In the genomic region with DNA sequence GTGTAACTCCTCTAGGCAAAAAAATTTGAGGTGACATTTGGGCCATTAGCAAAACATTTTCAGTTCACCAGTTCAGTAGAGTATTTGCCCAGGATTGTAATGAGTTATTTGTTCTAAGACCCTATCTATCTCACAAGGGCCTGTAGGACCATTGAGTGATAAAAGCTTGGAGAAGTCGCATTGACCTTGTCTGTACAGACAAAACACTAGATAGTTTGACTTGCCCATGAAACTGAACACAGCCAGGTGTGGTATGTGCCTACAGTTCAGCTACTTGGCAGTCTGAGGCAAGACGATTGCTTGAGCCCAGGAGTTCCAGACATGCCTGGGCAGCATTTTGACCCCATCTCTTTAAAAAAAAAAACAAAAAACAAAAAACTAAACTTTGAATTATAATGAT, we compare ENCODE assay signal across 22 cellular contexts. TPM values are rescaled to one million over a fixed set of nuclear protein-coding genes. Genes with fewer than 3 reads are reported as not detected.
DNase-seq lines count a peak whose midpoint lies in the region; ATAC-seq, FAIRE-seq and TF ChIP-seq lines count a peak whose summit lies in the region.
"Had no signal": no experiment of that assay in that cellular context is flagged by ENCODE, and none has a peak within 500 bp of the region (broad histone marks: within the 10 kb centered on the region; RNA-seq: fewer than 3 reads in every experiment).

No MANE protein-coding gene starts in this region.

- H3K27me3 Mint-ChIP-seq in activated T-cell treated with anti-CD3 and anti-CD28 coated beads, Interleukin-2, amount 50 U/mL, for 24 hours, result no peaks in the 10 kb centered on the region
- no peaks in the 10 kb centered on the region for H3K27me3 Mint-ChIP-seq in WTC11 (ENCODE audit: low read depth)
- no peaks in the 10 kb centered on the region for H3K27me3 Mint-ChIP-seq in naive thymus-derived CD4-positive, alpha-beta T cell
- H3K27me3 Mint-ChIP-seq: IgD-negative memory B cell had no signal

- H3K4me1 Mint-ChIP-seq in activated T-cell treated with anti-CD3 and anti-CD28 coated beads, Interleukin-2, amount 50 U/mL, for 24 hours (ENCODE audit: low read depth), result peaks cover 24% of the 10 kb centered on the region
- H3K4me1 Mint-ChIP-seq in WTC11, result no peaks in the 10 kb centered on the region
- H3K4me1 Mint-ChIP-seq in naive thymus-derived CD4-positive, alpha-beta T cell, result peaks cover 8 to 23% (median 16%) of the 10 kb centered on the region in 7 donors

- peaks cover 33 to 35% of the 10 kb centered on the region in 2 donors for H3K4me1 ChIP-seq in naive thymus-derived CD4-positive, alpha-beta T cell (ENCODE audit: control insufficient read depth in 2 of 2, insufficient read depth in 2 of 2, low read length in 2 of 2)

- no peak overlapping the region for H3K4me3 Mint-ChIP-seq in activated T-cell treated with anti-CD3 and anti-CD28 coated beads, Interleukin-2, amount 50 U/mL, for 24 hours
- no peak overlapping the region for H3K4me3 Mint-ChIP-seq in WTC11
- H3K4me3 Mint-ChIP-seq in naive thymus-derived CD4-positive, alpha-beta T cell, result no peak overlapping the region
- H3K4me3 Mint-ChIP-seq: endodermal cell; T-helper 2 cell treated with Interferon-gamma antibody and Interleukin-4, amounts not matched to agents 5 μg/mL and 100 μg/mL, for 36 hours had no signal

- DNase-seq in activated T-cell treated with anti-CD3 and anti-CD28 coated beads, Interleukin-2, amount 50 U/mL, for 24 hours, result no peak
- DNase-seq in activated T-cell treated with anti-CD3 and anti-CD28 coated beads, Interleukin-2, amount 50 U/mL, for 1 hour, result no peak
- DNase-seq in GM12891 (ENCODE audit: insufficient read length, low spot score) (no peak), WTC11 (ENCODE audit: low spot score) (no peak), NCI-H1930 (lab: John Stamatoyannopoulos, UW) (no peak), medulla oblongata (ENCODE audit: extremely low spot score) (no peak)
- DNase-seq in naive thymus-derived CD4-positive, alpha-beta T cell, result no peak
- DNase-seq: 8988T; activated CD4-positive, alpha-beta T cell treated with anti-CD3 and anti-CD28 coated beads, Interleukin-2, amount 50 U/mL, for 48 hours; Caco-2; endodermal cell; head of caudate nucleus; NCI-H146; NCI-H2171 treated with DMSO at 0.1 percent for 48 hours; NCI-H526 treated with DMSO at 0.1 percent for 48 hours; stimulated activated CD8-positive, alpha-beta memory T cell treated with anti-CD3 and anti-CD28 coated beads, Interleukin-4, amount 100 ng/mL, for 48 hours; upper lobe of right lung; WERI-Rb-1 had no signal

- intact Hi-C loops in naive thymus-derived CD4-positive, alpha-beta T cell (cut with micrococcal nuclease), result no loop called here

- CTCF ChIA-PET in WTC11 (lab: Charles Lee), result no interaction called here
- CTCF ChIA-PET in naive thymus-derived CD4-positive, alpha-beta T cell (lab: Charles Lee), result interaction anchor here (3.0 kb wide), 1 partner anchor 10 kb away, joined by 12 read pairs; no protein-coding TSS in a partner anchor

- TF ChIP-seq CTCF in WTC11 (IDR thresholded peaks at IDR 0.05), result no peak

- no peaks in the 10 kb centered on the region for H3K9me3 Mint-ChIP-seq in activated T-cell treated with anti-CD3 and anti-CD28 coated beads, Interleukin-2, amount 50 U/mL, for 24 hours
- H3K9me3 Mint-ChIP-seq in WTC11, result no peaks in the 10 kb centered on the region
- no peaks in the 10 kb centered on the region for H3K9me3 Mint-ChIP-seq in naive thymus-derived CD4-positive, alpha-beta T cell
- H3K9me3 Mint-ChIP-seq: endodermal cell; IgD-negative memory B cell; T-helper 2 cell treated with Interferon-gamma antibody and Interleukin-4, amounts not matched to agents 5 μg/mL and 100 μg/mL, for 36 hours had no signal

- H3K27ac ChIP-seq in naive thymus-derived CD4-positive, alpha-beta T cell (ENCODE audit: low read depth, low read length), result no peak overlapping the region
- H3K27ac ChIP-seq: HL-60, upper lobe of right lung, WERI-Rb-1 had no signal

- no peak overlapping the region for H3K4me3 ChIP-seq in naive thymus-derived CD4-positive, alpha-beta T cell (ENCODE audit: low read length)
- H3K4me3 ChIP-seq: upper lobe of right lung had no signal

- H3K27me3 ChIP-seq in naive thymus-derived CD4-positive, alpha-beta T cell (ENCODE audit: control insufficient read depth in 2 of 2, insufficient read depth in 2 of 2, low read length in 2 of 2), result no peaks in the 10 kb centered on the region
- H3K27me3 ChIP-seq: upper lobe of right lung had no signal

- H3K36me3 Mint-ChIP-seq in activated T-cell treated with anti-CD3 and anti-CD28 coated beads, Interleukin-2, amount 50 U/mL, for 24 hours (ENCODE audit: low read depth), result peaks cover 9% of the 10 kb centered on the region
- no peaks in the 10 kb centered on the region for H3K36me3 Mint-ChIP-seq in WTC11
- peaks cover 0 to 4% (median 0%) of the 10 kb centered on the region in 5 donors for H3K36me3 Mint-ChIP-seq in naive thymus-derived CD4-positive, alpha-beta T cell
- H3K36me3 Mint-ChIP-seq: IgD-negative memory B cell had no signal

- 0 out of 2 replicates have a peak, but pooled peaks have one; percentile 44 for TF ChIP-seq POLR2A in GM12891 (IDR thresholded peaks at IDR 0.05; ENCODE audit: low read depth, low read length)

- FAIRE-seq in GM12891 (lab: Jason Lieb, UNC), result no peak

- H3K27ac Mint-ChIP-seq in activated T-cell treated with anti-CD3 and anti-CD28 coated beads, Interleukin-2, amount 50 U/mL, for 24 hours, result peak overlapping the region; percentile 33
- H3K27ac Mint-ChIP-seq in WTC11, result peak overlapping the region; percentile 85
- peak overlapping the region in 5 of 9 donors; percentile 41 to 78 (median 48) for H3K27ac Mint-ChIP-seq in naive thymus-derived CD4-positive, alpha-beta T cell
- H3K27ac Mint-ChIP-seq: endodermal cell; IgD-negative memory B cell; T-helper 2 cell treated with Interferon-gamma antibody and Interleukin-4, amounts not matched to agents 5 μg/mL and 100 μg/mL, for 36 hours had no signal

- POLR2A ChIA-PET in WTC11 (lab: Charles Lee), result no interaction called here
- POLR2A ChIA-PET in naive thymus-derived CD4-positive, alpha-beta T cell (lab: Charles Lee), result interaction anchor here (0.8 to 13.7 kb wide), 2 partner anchors 7 to 285 kb away, joined by 3 to 184 read pairs; no protein-coding TSS in a partner anchor

- ATAC-seq in WTC11 (no peak), GM19328 (IDR thresholded peaks at IDR 0.05; ENCODE audit: unreplicated experiment) (no peak)
- ATAC-seq in naive thymus-derived CD4-positive, alpha-beta T cell, result no peak
- ATAC-seq: upper lobe of right lung had no signal

- H3K9me3 ChIP-seq in naive thymus-derived CD4-positive, alpha-beta T cell (ENCODE audit: control insufficient read depth in 2 of 3, low read length in 3 of 3), result no peaks in the 10 kb centered on the region
- H3K9me3 ChIP-seq: Caco-2, upper lobe of right lung had no signal

- H3K36me3 ChIP-seq in naive thymus-derived CD4-positive, alpha-beta T cell (ENCODE audit: control insufficient read depth in 2 of 3, insufficient read depth in 3 of 3, low read length in 3 of 3), result peaks cover 0 to 10% (median 0%) of the 10 kb centered on the region in 3 experiments

TF ChIP-seq in GM12891, 5 proteins besides CTCF, POLR2A, EP300 and RAD21:
- TF ChIP-seq POLR2AphosphoS5 (IDR thresholded peaks at IDR 0.05; ENCODE audit: low read depth, low read length) (peak; percentile 55; the same call in 1 of the 2 replicates), SPI1 (IDR thresholded peaks at IDR 0.05; ENCODE audit: low read depth, low read length) (no peak)
TF ChIP-seq in GM12891: peak in this region for 1.

TF ChIP-seq in WTC11, 78 proteins besides CTCF, POLR2A, EP300 and RAD21 (continues in another document):
- TF ChIP-seq ESRRA (CRISPR knock-in tag; IDR thresholded peaks at IDR 0.05; ENCODE audit: borderline replicate concordance), result no peak
- TF ChIP-seq, protein P1, sequence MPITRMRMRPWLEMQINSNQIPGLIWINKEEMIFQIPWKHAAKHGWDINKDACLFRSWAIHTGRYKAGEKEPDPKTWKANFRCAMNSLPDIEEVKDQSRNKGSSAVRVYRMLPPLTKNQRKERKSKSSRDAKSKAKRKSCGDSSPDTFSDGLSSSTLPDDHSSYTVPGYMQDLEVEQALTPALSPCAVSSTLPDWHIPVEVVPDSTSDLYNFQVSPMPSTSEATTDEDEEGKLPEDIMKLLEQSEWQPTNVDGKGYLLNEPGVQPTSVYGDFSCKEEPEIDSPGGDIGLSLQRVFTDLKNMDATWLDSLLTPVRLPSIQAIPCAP (CRISPR knock-in tag; IDR thresholded peaks at IDR 0.05), result no peak

RNA-seq across cellular contexts. Expression of a gene that starts 3.1 kb away (rescaled TPM):
- polyA plus RNA-seq in GM12891 (2012; ENCODE audit: low read depth, missing spikeins), result 727 TPM
- total RNA-seq in WTC11 (2021), result 201 to 245 TPM (median 228 TPM) in 3 replicates
- 100 to 1,000 TPM in 4 of 5 experiments, 10 to 100 TPM in 1; 68.2 to 158 (median 104) TPM for total RNA-seq in naive thymus-derived CD4-positive, alpha-beta T cell
- 100 to 1,000 TPM; 541 to 640 TPM for polyA plus RNA-seq in naive thymus-derived CD4-positive, alpha-beta T cell

RNA-seq across cellular contexts. Expression of a gene that starts 6.2 kb away (rescaled TPM):
- polyA plus RNA-seq in GM12891 (2012; ENCODE audit: low read depth, missing spikeins), result 97.9 TPM
- total RNA-seq in WTC11 (2021), result 108 to 112 TPM (median 110 TPM) in 3 replicates
- 100 to 1,000 TPM in 1 of 5 experiments, 10 to 100 TPM in 4; 54.2 to 102 (median 69.6) TPM for total RNA-seq in naive thymus-derived CD4-positive, alpha-beta T cell
- 100 to 1,000 TPM; 148 to 174 TPM for polyA plus RNA-seq in naive thymus-derived CD4-positive, alpha-beta T cell

RNA-seq across cellular contexts. Expression of a gene that starts 20.3 kb away (rescaled TPM):
- 17.4 TPM for polyA plus RNA-seq in GM12891 (2012; ENCODE audit: low read depth, missing spikeins)
- 22.3 to 38.1 TPM (median 23.3 TPM) in 3 replicates for total RNA-seq in WTC11 (2021)
- 10 to 100 TPM in 3 of 5 experiments, 1 to 10 TPM in 2; 4.5 to 50.7 (median 11.8) TPM for total RNA-seq in naive thymus-derived CD4-positive, alpha-beta T cell
- polyA plus RNA-seq in naive thymus-derived CD4-positive, alpha-beta T cell, result 1 to 10 TPM; 2.3 to 4.6 TPM

Comparison
In these comparisons a context has a peak if more than half of its experiments do, and no peak if none do; other contexts are left out.
1. H3K27ac Mint-ChIP-seq: peak in every context shown above with its lines; median percentile 85 in WTC11; 48 in naive thymus-derived CD4-positive, alpha-beta T cell; 33 in activated T-cell treated with anti-CD3 and anti-CD28 coated beads, Interleukin-2, amount 50 U/mL, for 24 hours.